Comparison of ENCODE assay signal across 15 cellular contexts in the genomic region with DNA sequence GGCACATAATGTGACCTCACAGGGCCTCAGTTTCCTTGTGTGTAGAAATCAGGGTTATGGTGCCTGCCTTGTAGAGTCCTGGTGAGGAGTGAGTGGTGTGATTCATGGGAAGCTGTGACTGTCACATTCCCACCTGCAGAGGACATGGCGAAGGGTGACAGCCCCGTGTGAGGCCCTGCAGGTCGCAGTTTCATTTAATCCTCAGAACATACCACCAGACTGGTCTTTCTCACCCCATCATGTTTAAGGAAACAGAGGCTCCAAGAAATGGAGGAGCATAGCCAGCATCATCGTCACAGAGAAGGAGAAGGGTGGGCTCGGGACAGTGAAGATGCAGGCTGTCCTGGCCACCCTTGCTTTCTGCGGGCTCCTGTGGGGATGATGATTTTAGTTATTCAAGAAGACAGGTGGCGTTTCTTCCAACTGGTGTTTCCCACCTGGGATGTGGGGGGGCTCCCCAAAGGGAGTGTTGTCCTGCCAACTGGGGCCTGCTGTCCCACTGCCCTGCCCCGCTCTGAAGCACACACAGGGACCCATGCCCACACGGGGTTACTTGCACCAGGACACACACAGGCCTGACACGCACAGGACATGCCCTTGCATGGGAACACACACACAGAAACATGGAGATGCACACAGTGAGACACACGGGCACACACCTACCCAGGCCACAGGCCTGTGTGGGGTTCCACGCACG.
A peak's percentile ranks its signal among the peaks of the same experiment; 100 is the strongest.
DNase-seq lines count a peak whose midpoint lies in the region; ATAC-seq and TF ChIP-seq lines count a peak whose summit lies in the region.
"Had no signal": no experiment of that assay in that cellular context is flagged by ENCODE, and none has a peak within 500 bp of the region (broad histone marks: within the 10 kb centered on the region; RNA-seq: fewer than 3 reads in every experiment).

No MANE protein-coding gene starts in this region.

- TF ChIP-seq EP300 in sigmoid colon (IDR thresholded peaks at IDR 0.05), result no peak

- intact Hi-C loops in sigmoid colon (cut with DNase I), result loop anchor here (10.0 kb wide), 2 partner anchors 244 to 326 kb away; no protein-coding TSS in a partner anchor

- 90 to 94% methylated on average over 13 of the region's 13 CpGs for WGBS in sigmoid colon, 2 donors
- WGBS in GM23248 (ENCODE audit: low coverage in 1 of 2, low lambda C conversion rate in 2 of 2, missing lambda C conversion rate in 2 of 2), 2 experiments, result 90 to 95% methylated on average over 13 of the region's 13 CpGs

- H2AFZ ChIP-seq in GM23338, result no peak overlapping the region
- H2AFZ ChIP-seq in GM23248, result no peak overlapping the region

- H3K27ac Mint-ChIP-seq in GM23338 (peak overlapping the region; percentile 68; the same call in 1 of the 2 replicates), endothelial cell (ENCODE audit: unreplicated experiment) (no peak overlapping the region)
- H3K27ac Mint-ChIP-seq: B cell had no signal

- H3F3A ChIP-seq in GM23338 (replicated peaks; ENCODE audit: low read depth) (no peaks in the 10 kb centered on the region), GM23248 (ENCODE audit: insufficient read depth) (no peaks in the 10 kb centered on the region)

- H3K9me2 ChIP-seq in GM23338 (ENCODE audit: insufficient read depth) (no peaks in the 10 kb centered on the region), GM23248 (ENCODE audit: insufficient read depth) (no peaks in the 10 kb centered on the region)

- H3K36me3 ChIP-seq in GM23338 (ENCODE audit: insufficient read depth) (no peaks in the 10 kb centered on the region; the same call in 1 of the 2 replicates), WERI-Rb-1 (peaks cover 77% of the 10 kb centered on the region), sigmoid colon (peaks cover 0 to 38% (median 7%) of the 10 kb centered on the region in 4 donors), GM23248 (ENCODE audit: low read depth) (no peaks in the 10 kb centered on the region)

- H3K9me3 ChIP-seq in WERI-Rb-1 (ENCODE audit: severe bottlenecking) (no peaks in the 10 kb centered on the region), sigmoid colon (no peaks in the 10 kb centered on the region), GM23248 (ENCODE audit: low read depth) (no peaks in the 10 kb centered on the region)
- H3K9me3 ChIP-seq: neutrophil had no signal

- no peak for TF ChIP-seq POLR2A in sigmoid colon (IDR thresholded peaks at IDR 0.05)

- H3K27ac ChIP-seq in GM23338 (ENCODE audit: low read depth) (no peak overlapping the region), WERI-Rb-1 (peak overlapping the region; percentile 20; the same call in 1 of the 2 replicates), sigmoid colon (peak overlapping the region; percentile 81 to 91 (median 86)), GM23248 (no peak overlapping the region)
- H3K27ac ChIP-seq: brain microvascular endothelial cell, neutrophil had no signal

- H3K4me1 ChIP-seq in GM23338 (ENCODE audit: insufficient read depth) (no peaks in the 10 kb centered on the region), sigmoid colon (peaks cover 0 to 62% (median 51%) of the 10 kb centered on the region in 4 donors), GM23248 (ENCODE audit: insufficient read depth) (peaks cover 15% of the 10 kb centered on the region)

- no peak overlapping the region for H3K9ac ChIP-seq in GM23248

- H3K4me2 ChIP-seq in GM23338 (no peak overlapping the region), GM23248 (ENCODE audit: unreplicated experiment) (no peak overlapping the region)

- 0 out of 3 replicates have a peak, but pooled peaks cover 4% of the 10 kb centered on the region for H3K4me1 Mint-ChIP-seq in GM23338
- no peaks in the 10 kb centered on the region for H3K4me1 Mint-ChIP-seq in endothelial cell (ENCODE audit: unreplicated experiment)

- H3K27me3 Mint-ChIP-seq in GM23338 (ENCODE audit: insufficient read depth, low read depth, poor library complexity) (peaks cover 15% of the 10 kb centered on the region), endothelial cell (ENCODE audit: unreplicated experiment) (peaks cover 8% of the 10 kb centered on the region)
- H3K27me3 Mint-ChIP-seq: B cell had no signal

- DNase-seq in GM23338 (ENCODE audit: low spot score), result no peak
- no peak for DNase-seq in WERI-Rb-1
- no peak for DNase-seq in endothelial cell (ENCODE audit: low spot score)
- DNase-seq in sigmoid colon, result no peak
- no peak for DNase-seq in iPS-NIHi7 (ENCODE audit: extremely low spot score)
- no peak for DNase-seq in GM23248
- DNase-seq in NCI-H82 (lab: John Stamatoyannopoulos, UW), result no peak
- DNase-seq: brain microvascular endothelial cell, NCI-H146, NCI-H510A treated with DMSO at 0.1 percent for 48 hours had no signal

- ATAC-seq in GM23338 (no peak), GM18498 (IDR thresholded peaks at IDR 0.05; ENCODE audit: unreplicated experiment) (no peak)
- ATAC-seq: activated CD4-positive, CD25-positive, alpha-beta regulatory T cell treated with anti-CD3 and anti-CD28 coated beads, Interleukin-2, amount 50 U/mL, for 24 hours had no signal

- TF ChIP-seq CTCF in GM23338 (conservative IDR thresholded peaks at IDR 0.05; ENCODE audit: low read depth in 2 of 2), result no peak
- no peak for TF ChIP-seq CTCF in WERI-Rb-1 (IDR thresholded peaks at IDR 0.05; ENCODE audit: low read depth, low read length)
- TF ChIP-seq CTCF in endothelial cell (IDR thresholded peaks at IDR 0.05; ENCODE audit: unreplicated experiment), result no peak
- TF ChIP-seq CTCF in sigmoid colon (IDR thresholded peaks at IDR 0.05), result no peak

- H3K79me2 ChIP-seq in GM23338 (replicated peaks; ENCODE audit: insufficient read depth) (no peaks in the 10 kb centered on the region), GM23248 (ENCODE audit: insufficient read depth) (no peaks in the 10 kb centered on the region)

- H3K4me3 Mint-ChIP-seq in GM23338 (no peak overlapping the region), endothelial cell (ENCODE audit: unreplicated experiment) (peak overlapping the region; percentile 15)
- H3K4me3 Mint-ChIP-seq: B cell had no signal

- H3K27me3 ChIP-seq in GM23338 (ENCODE audit: insufficient read depth), result no peaks in the 10 kb centered on the region
- no peaks in the 10 kb centered on the region for H3K27me3 ChIP-seq in WERI-Rb-1 (ENCODE audit: insufficient read depth, low read depth, severe bottlenecking)
- no peaks in the 10 kb centered on the region for H3K27me3 ChIP-seq in sigmoid colon
- no peaks in the 10 kb centered on the region for H3K27me3 ChIP-seq in GM23248 (replicated peaks; ENCODE audit: insufficient read depth)
- H3K27me3 ChIP-seq: brain microvascular endothelial cell, neutrophil had no signal

- H3K9me3 Mint-ChIP-seq in GM23338 (no peaks in the 10 kb centered on the region), endothelial cell (ENCODE audit: unreplicated experiment) (no peaks in the 10 kb centered on the region)
- H3K9me3 Mint-ChIP-seq: IgD-negative memory B cell had no signal

- in situ Hi-C loops in GM23248 (cut with MboI), result no loop called here

- peaks cover 40% of the 10 kb centered on the region for H3K36me3 Mint-ChIP-seq in GM23338 (ENCODE audit: low read depth)
- H3K36me3 Mint-ChIP-seq in endothelial cell (ENCODE audit: low read depth, unreplicated experiment), result peaks cover 12% of the 10 kb centered on the region

- H3K4me3 ChIP-seq in GM23338, result no peak overlapping the region
- H3K4me3 ChIP-seq in WERI-Rb-1 (ENCODE audit: low read depth, low read length), result no peak overlapping the region
- no peak overlapping the region for H3K4me3 ChIP-seq in sigmoid colon
- H3K4me3 ChIP-seq in GM23248, result no peak overlapping the region

- H4K20me1 ChIP-seq in GM23338 (replicated peaks; ENCODE audit: insufficient read depth) (peaks cover 6% of the 10 kb centered on the region; the same call in 1 of the 2 replicates), GM23248 (ENCODE audit: insufficient read depth) (no peaks in the 10 kb centered on the region)

TF ChIP-seq in GM23338, 12 proteins besides CTCF, POLR2A, EP300 and RAD21 (continues in another document):
- TF ChIP-seq ZNF114 (CRISPR knock-in tag; IDR thresholded peaks at IDR 0.05), result no peak
- TF ChIP-seq CREB1 (CRISPR knock-in tag; IDR thresholded peaks at IDR 0.05; ENCODE audit: low read depth), result no peak
- no peak for TF ChIP-seq STAT1 (IDR thresholded peaks at IDR 0.05; ENCODE audit: unreplicated experiment)

Comparison
In these comparisons a context has a peak if more than half of its experiments do, and no peak if none do; other contexts are left out.
1. H3K27ac ChIP-seq: peak in WERI-Rb-1 (single experiment) and sigmoid colon (4 of 4); none in GM23338 (single experiment) and GM23248 (single experiment).